Comparison of ENCODE assay signal across 25 cellular contexts in the genomic region with DNA sequence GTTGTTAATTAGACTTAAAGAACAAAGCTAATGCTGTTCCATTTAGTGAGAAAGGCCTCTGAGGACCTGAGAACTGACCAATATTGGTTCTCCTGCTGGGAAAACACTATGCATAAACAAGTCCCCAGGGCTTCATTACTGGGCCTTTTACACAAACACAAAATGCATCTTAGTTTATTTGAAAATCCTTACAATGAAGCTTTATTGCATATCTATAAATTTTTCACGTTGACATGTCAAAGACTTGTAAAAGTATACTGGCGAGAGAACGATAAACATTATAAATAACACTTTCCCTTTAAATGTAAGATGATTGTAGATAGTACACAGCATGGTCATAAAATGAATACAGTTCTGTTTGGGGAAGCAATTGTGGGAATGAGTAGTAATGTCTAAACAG.
"Had no signal": no experiment of that assay in that cellular context is flagged by ENCODE, and none has a peak within 500 bp of the region (broad histone marks: within the 10 kb centered on the region; RNA-seq: fewer than 3 reads in every experiment).

No MANE protein-coding gene starts in this region.

- H3K27ac ChIP-seq: ascending aorta, brain microvascular endothelial cell, left ventricle myocardium inferior, prostate gland, thyroid gland, upper lobe of right lung, VCaP had no signal

- H3K4me3 ChIP-seq: ascending aorta, left ventricle myocardium inferior, ovary, prostate gland, thyroid gland, upper lobe of right lung had no signal

- H3K4me3 Mint-ChIP-seq: activated CD8-positive, alpha-beta T cell treated with anti-CD3 and anti-CD28 coated beads, Interleukin-2, amount 10 ng/mL, durations not matched to agents 7 days and 5 days; mesothelial cell of epicardium; naive thymus-derived CD8-positive, alpha-beta T cell; T-helper 2 cell treated with Interferon-gamma antibody and Interleukin-4, amounts not matched to agents 5 μg/mL and 100 μg/mL, for 36 hours had no signal

- H3K27ac Mint-ChIP-seq: activated CD8-positive, alpha-beta T cell treated with anti-CD3 and anti-CD28 coated beads, Interleukin-2, amount 10 ng/mL, durations not matched to agents 7 days and 5 days; activated naive CD4-positive, alpha-beta T cell treated with anti-CD3 and anti-CD28 coated beads, Interleukin-2, amount 50 U/mL, for 72 hours; naive thymus-derived CD8-positive, alpha-beta T cell; T-helper 2 cell treated with Interferon-gamma antibody and Interleukin-4, amounts not matched to agents 5 μg/mL and 100 μg/mL, for 36 hours had no signal

- H3K27me3 Mint-ChIP-seq: naive thymus-derived CD8-positive, alpha-beta T cell had no signal

- H3K36me3 ChIP-seq: ascending aorta, brain microvascular endothelial cell, left ventricle myocardium inferior, ovary, prostate gland, thyroid gland, upper lobe of right lung had no signal

- DNase-seq: activated CD4-positive, alpha-beta T cell treated with anti-CD3 and anti-CD28 coated beads, Interleukin-2, amount 50 U/mL, for 1 hour; activated CD4-positive, CD25-positive, alpha-beta regulatory T cell treated with anti-CD3 and anti-CD28 coated beads, Interleukin-2, amount 50 U/mL, for 72 hours; activated CD8-positive, alpha-beta T cell treated with anti-CD3 and anti-CD28 coated beads, Interleukin-2, amount 10 ng/mL, durations not matched to agents 7 days and 5 days; activated T-cell treated with anti-CD3 and anti-CD28 coated beads, Interleukin-2, amount 50 U/mL, for 1 hour; brain microvascular endothelial cell; central memory CD4-positive, alpha-beta T cell; dermis blood vessel endothelial cell; effector CD8-positive, alpha-beta T cell; foreskin melanocyte; glutamatergic neuron; hippocampal formation; left ventricle myocardium inferior; naive thymus-derived CD8-positive, alpha-beta T cell; ovary; right cardiac atrium; stimulated activated CD4-positive, alpha-beta T cell treated with anti-CD3 and anti-CD28 coated beads, Interleukin-4, amount 100 ng/mL, for 4 hours; stimulated activated naive CD8-positive, alpha-beta T cell treated with anti-CD3 and anti-CD28 coated beads, Interleukin-15, Interleukin-2, amounts not matched to agents 100 U/mL and 50 U/mL, for 24 hours; thyroid gland; upper lobe of right lung had no signal

- H3K27me3 ChIP-seq: ascending aorta, brain microvascular endothelial cell, ovary, thyroid gland, upper lobe of right lung had no signal

- H3K9me3 Mint-ChIP-seq: mesothelial cell of epicardium had no signal

- H3K4me1 ChIP-seq: ascending aorta, prostate gland, upper lobe of right lung had no signal

- H3K4me1 Mint-ChIP-seq: naive thymus-derived CD8-positive, alpha-beta T cell had no signal

- H3K9me3 ChIP-seq: ascending aorta, left ventricle myocardium inferior, ovary, prostate gland, thyroid gland, upper lobe of right lung had no signal

- H3K36me3 Mint-ChIP-seq: activated naive CD4-positive, alpha-beta T cell treated with anti-CD3 and anti-CD28 coated beads, Interleukin-2, amount 50 U/mL, for 72 hours; mesothelial cell of epicardium; naive thymus-derived CD8-positive, alpha-beta T cell had no signal
